ENCODE assay signal across 25 cellular contexts in the genomic region with DNA sequence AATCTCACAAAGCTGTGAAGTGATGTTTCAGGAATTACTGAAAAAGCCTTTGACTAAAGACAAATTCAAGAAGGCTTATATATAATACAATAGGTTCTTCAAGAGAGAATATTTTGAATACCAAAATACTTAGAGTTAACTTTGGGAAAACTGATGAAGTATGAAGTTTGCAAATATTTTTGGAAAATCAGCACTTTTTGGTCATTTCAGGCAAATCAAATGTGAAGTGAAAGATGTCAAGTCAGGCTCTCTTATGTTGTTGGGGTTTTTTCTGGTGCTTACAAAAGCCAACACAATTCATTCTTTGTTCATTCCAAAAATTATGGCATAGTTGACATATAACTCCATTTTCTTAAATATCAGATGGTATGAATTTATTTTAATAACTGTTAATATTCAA.
"Had no signal": no experiment of that assay in that cellular context is flagged by ENCODE, and none has a peak within 500 bp of the region (broad histone marks: within the 10 kb centered on the region; RNA-seq: fewer than 3 reads in every experiment).

No MANE protein-coding gene starts in this region.

- H3K36me3 ChIP-seq: colonic mucosa, esophagus squamous epithelium, gastrocnemius medialis, heart right ventricle, left lung, lower lobe of right lung had no signal

- H3K27me3 ChIP-seq: colonic mucosa, esophagus squamous epithelium, gastrocnemius medialis, heart right ventricle, left lung had no signal

- DNase-seq: colonic mucosa; cortex of kidney; effector CD8-positive, alpha-beta T cell; effector memory CD8-positive, alpha-beta T cell; endodermal cell; erythroblast; esophagus squamous epithelium; foreskin fibroblast; foreskin melanocyte; gastrocnemius medialis; glutamatergic neuron; head of caudate nucleus; heart right ventricle; hippocampal formation; left cardiac atrium; left lung; left ventricle myocardium superior; lower lobe of right lung; mesenchymal stem cell; mucosa of descending colon; naive B cell had no signal

- FAIRE-seq: islet of Langerhans, keratinocyte had no signal

- ATAC-seq: effector memory CD8-positive, alpha-beta T cell; esophagus mucosa; gastrocnemius medialis; heart right ventricle; left cardiac atrium; left lung; left ventricle myocardium superior; lower lobe of right lung; mucosa of descending colon had no signal

- H3K27ac ChIP-seq: colonic mucosa, epithelial cell of prostate, esophagus squamous epithelium, gastrocnemius medialis, heart right ventricle, left lung, lower lobe of right lung had no signal

- H3K4me1 ChIP-seq: colonic mucosa, gastrocnemius medialis, heart right ventricle, left lung, lower lobe of right lung had no signal

- H3K9me3 ChIP-seq: colonic mucosa, esophagus squamous epithelium, gastrocnemius medialis, heart right ventricle, left lung, lower lobe of right lung, mucosa of descending colon had no signal

- H3K4me3 ChIP-seq: colonic mucosa, esophagus squamous epithelium, gastrocnemius medialis, heart right ventricle, left lung, lower lobe of right lung, mucosa of descending colon had no signal
